Comparison of ENCODE assay signal across 15 cellular contexts in the genomic region with DNA sequence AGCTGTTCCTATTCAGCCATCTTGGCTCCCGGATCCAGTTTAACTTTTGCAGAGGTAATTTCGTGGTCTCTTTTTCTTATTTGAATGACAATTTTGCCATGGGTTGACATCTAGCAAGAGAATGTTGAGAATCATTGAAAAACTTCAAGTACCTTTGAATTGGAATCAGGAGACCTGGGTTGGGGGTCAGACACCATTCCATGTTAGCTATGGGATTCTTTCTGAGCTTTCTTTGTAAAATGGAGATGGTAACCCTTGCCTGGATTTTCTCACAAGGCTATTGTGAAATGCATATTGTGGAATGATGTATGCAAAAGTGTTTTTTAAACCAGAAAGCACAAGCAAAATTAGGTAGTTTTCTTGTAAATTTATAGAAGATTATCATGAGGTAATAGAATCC.
"Had no signal": no experiment of that assay in that cellular context is flagged by ENCODE, and none has a peak within 500 bp of the region (broad histone marks: within the 10 kb centered on the region; RNA-seq: fewer than 3 reads in every experiment).

No MANE protein-coding gene starts in this region.

- H3K36me3 ChIP-seq: neutrophil, tibial artery, uterus had no signal

- DNase-seq: activated B cell treated with CpG ODN at 0.5 μM for 24 hours; activated CD4-positive, alpha-beta T cell treated with anti-CD3 and anti-CD28 coated beads for 48 hours; activated CD8-positive, alpha-beta memory T cell treated with anti-CD3 and anti-CD28 coated beads, Interleukin-2, amount 50 U/mL, for 4 hours; activated CD8-positive, alpha-beta T cell treated with anti-CD3 and anti-CD28 coated beads for 36 hours; activated gamma-delta T cell; activated T-cell treated with anti-CD3 and anti-CD28 coated beads, Interleukin-2, amount 50 U/mL, for 72 hours; immature natural killer cell; retina; stimulated activated CD4-positive, alpha-beta T cell treated with anti-CD3 and anti-CD28 coated beads, Interleukin-2, amount 100 ng/mL, for 48 hours; stimulated activated naive CD4-positive, alpha-beta T cell; T-helper 2 cell; tibial artery; uterus had no signal

- H3K27ac ChIP-seq: neutrophil, tibial artery, uterus had no signal

- H3K9me3 ChIP-seq: neutrophil, tibial artery, uterus had no signal

- H3K4me1 Mint-ChIP-seq: activated B cell treated with CpG ODN at 0.5 μM for 24 hours, immature natural killer cell had no signal

- H3K27me3 ChIP-seq: neutrophil, tibial artery, uterus had no signal

- H3K4me1 ChIP-seq: tibial artery, uterus had no signal

- H3K27ac Mint-ChIP-seq: activated B cell treated with CpG ODN at 0.5 μM for 24 hours; activated CD8-positive, alpha-beta T cell treated with anti-CD3 and anti-CD28 coated beads for 36 hours; activated naive CD4-positive, alpha-beta T cell treated with anti-CD3 and anti-CD28 coated beads, Interleukin-2, amount 50 U/mL, for 72 hours; activated T-cell treated with anti-CD3 and anti-CD28 coated beads, Interleukin-2, amount 50 U/mL, for 72 hours; immature natural killer cell had no signal

- H3K27me3 Mint-ChIP-seq: activated B cell treated with CpG ODN at 0.5 μM for 24 hours had no signal

- ATAC-seq: activated CD8-positive, alpha-beta T cell treated with anti-CD3 and anti-CD28 coated beads for 36 hours; activated naive CD4-positive, alpha-beta T cell treated with anti-CD3 and anti-CD28 coated beads, Interleukin-2, amount 50 U/mL, for 72 hours; activated T-cell treated with anti-CD3 and anti-CD28 coated beads, Interleukin-2, amount 50 U/mL, for 72 hours had no signal

- H3K9me3 Mint-ChIP-seq: activated CD8-positive, alpha-beta T cell treated with anti-CD3 and anti-CD28 coated beads for 36 hours had no signal

- H3K36me3 Mint-ChIP-seq: immature natural killer cell had no signal

- H3K4me3 ChIP-seq: tibial artery, uterus had no signal

- H3K4me3 Mint-ChIP-seq: activated B cell treated with CpG ODN at 0.5 μM for 24 hours; activated CD8-positive, alpha-beta T cell treated with anti-CD3 and anti-CD28 coated beads for 36 hours; activated T-cell treated with anti-CD3 and anti-CD28 coated beads, Interleukin-2, amount 50 U/mL, for 72 hours; immature natural killer cell had no signal
